ENCODE assay signal across 1 cellular context in genomic region chr11:58580311-58580710, GRCh38.
TF ChIP-seq lines count a peak whose summit lies in the region.

No MANE protein-coding gene starts in this region.

TF ChIP-seq in GM12878, 131 proteins besides CTCF, POLR2A, EP300 and RAD21:
- TF ChIP-seq BCLAF1 (IDR thresholded peaks at IDR 0.05) (no peak), TCF7 (IDR thresholded peaks at IDR 0.05; ENCODE audit: borderline replicate concordance) (0 out of 2 replicates have a peak, but pooled peaks have one; percentile 22), STAT1 (conservative IDR thresholded peaks at IDR 0.05) (no peak), SMAD1 (IDR thresholded peaks at IDR 0.05; ENCODE audit: low read depth, partially characterized antibody) (no peak), IRF3 (IDR thresholded peaks at IDR 0.05) (no peak), SP1 (IDR thresholded peaks at IDR 0.05; ENCODE audit: low read depth, low read length) (no peak), FOXM1 (IDR thresholded peaks at IDR 0.05; ENCODE audit: low read depth, low read length) (peak; percentile 62; the same call in 1 of the 2 replicates), ZBTB4 (CRISPR knock-in tag; IDR thresholded peaks at IDR 0.05) (no peak), ATF2 (IDR thresholded peaks at IDR 0.05; ENCODE audit: low read length) (peak; percentile 54), GABPA (IDR thresholded peaks at IDR 0.05; ENCODE audit: low read depth) (peak; percentile 50; the same call in 1 of the 2 replicates), JUNB (IDR thresholded peaks at IDR 0.05) (peak; percentile 85), NFIC (IDR thresholded peaks at IDR 0.05; ENCODE audit: low read depth, low read length) (peak; percentile 74; the same call in 1 of the 2 replicates), E2F8 (IDR thresholded peaks at IDR 0.05; ENCODE audit: low read depth, partially characterized antibody) (no peak)
